In the genomic region with DNA sequence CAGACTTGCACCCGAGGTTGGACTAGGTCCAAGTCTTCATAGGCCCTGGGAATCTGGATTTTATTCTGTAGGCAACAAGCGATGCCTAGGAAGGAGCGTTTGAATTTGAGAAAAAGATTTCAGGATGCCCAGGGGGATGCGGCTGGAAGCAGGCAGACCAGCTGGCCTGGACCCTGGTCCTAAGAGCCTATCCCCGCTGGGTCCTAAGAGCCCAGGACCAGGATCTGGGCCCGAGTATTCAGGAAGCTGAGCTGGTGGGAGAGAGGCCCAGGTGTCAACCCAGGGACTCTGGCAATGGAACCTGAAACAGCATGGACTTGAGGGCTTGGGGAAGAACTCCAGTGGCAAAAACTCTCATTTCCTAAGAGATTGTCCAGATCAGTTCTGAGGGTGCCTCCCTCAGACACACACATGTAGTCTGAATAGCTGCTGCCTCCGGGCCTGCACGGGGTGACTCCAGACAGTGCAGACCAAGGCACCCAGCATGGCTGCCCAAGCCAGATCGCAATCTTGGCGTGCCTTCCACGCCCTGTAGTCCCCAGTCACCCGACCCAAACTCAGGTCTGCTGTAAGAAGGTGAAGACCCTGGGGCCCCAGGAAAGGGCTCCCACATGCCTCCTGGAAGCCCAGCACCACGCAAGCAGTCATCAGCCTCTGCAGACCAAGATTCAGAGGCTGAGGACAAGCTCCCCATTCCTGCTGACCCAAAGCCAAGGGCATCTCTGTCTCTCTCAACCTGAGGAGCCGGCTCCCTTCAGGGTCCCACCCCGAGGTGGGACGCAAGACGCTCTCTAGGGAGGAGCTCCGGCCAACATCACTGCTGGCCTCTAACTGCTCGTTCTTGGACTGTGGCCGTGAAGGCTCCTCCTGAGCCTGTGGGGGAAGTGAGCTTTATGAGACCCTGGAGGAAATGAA, we compare ENCODE assay signal across 16 cellular contexts. TPM values are rescaled to one million over a fixed set of nuclear protein-coding genes. Genes with fewer than 3 reads are reported as not detected.
DNase-seq lines count a peak whose midpoint lies in the region; ATAC-seq and TF ChIP-seq lines count a peak whose summit lies in the region.
"Had no signal": no experiment of that assay in that cellular context is flagged by ENCODE, and none has a peak within 500 bp of the region (broad histone marks: within the 10 kb centered on the region; RNA-seq: fewer than 3 reads in every experiment).

No MANE protein-coding gene starts in this region.

- no peaks in the 10 kb centered on the region for H3K27me3 Mint-ChIP-seq in activated CD8-positive, alpha-beta T cell treated with anti-CD3 and anti-CD28 coated beads, Interleukin-2, amount 10 ng/mL, durations not matched to agents 7 days and 5 days (ENCODE audit: low read depth)
- H3K27me3 Mint-ChIP-seq in activated CD8-positive, alpha-beta T cell treated with anti-CD3 and anti-CD28 coated beads for 36 hours, result no peaks in the 10 kb centered on the region
- H3K27me3 Mint-ChIP-seq in glutamatergic neuron (ENCODE audit: unreplicated experiment), result no peaks in the 10 kb centered on the region
- H3K27me3 Mint-ChIP-seq in nephron (ENCODE audit: low read depth), result no peaks in the 10 kb centered on the region

- peaks cover 21% of the 10 kb centered on the region for H3K4me1 Mint-ChIP-seq in activated CD8-positive, alpha-beta T cell treated with anti-CD3 and anti-CD28 coated beads, Interleukin-2, amount 10 ng/mL, durations not matched to agents 7 days and 5 days (ENCODE audit: low read depth)
- H3K4me1 Mint-ChIP-seq in activated CD8-positive, alpha-beta T cell treated with anti-CD3 and anti-CD28 coated beads for 36 hours (ENCODE audit: low read depth), result peaks cover 5% of the 10 kb centered on the region
- H3K4me1 Mint-ChIP-seq in glutamatergic neuron (ENCODE audit: low read depth, unreplicated experiment), result peaks cover 46% of the 10 kb centered on the region
- peaks cover 87% of the 10 kb centered on the region for H3K4me1 Mint-ChIP-seq in nephron

- ATAC-seq in activated CD8-positive, alpha-beta T cell treated with anti-CD3 and anti-CD28 coated beads, Interleukin-2, amount 10 ng/mL, durations not matched to agents 7 days and 5 days, result no peak
- ATAC-seq in activated CD8-positive, alpha-beta T cell treated with anti-CD3 and anti-CD28 coated beads for 36 hours, result no peak
- ATAC-seq in GM21367 (IDR thresholded peaks at IDR 0.05; ENCODE audit: unreplicated experiment), result no peak
- ATAC-seq: activated T-cell treated with anti-CD3 and anti-CD28 coated beads, Interleukin-2, amount 50 U/mL, for 4 hours had no signal

- POLR2A ChIA-PET in activated CD8-positive, alpha-beta T cell treated with anti-CD3 and anti-CD28 coated beads, Interleukin-2, amount 10 ng/mL, durations not matched to agents 7 days and 5 days (lab: Charles Lee), result interaction anchor here (0.6 kb wide), 1 partner anchor 73 kb away, joined by 3 read pairs; no protein-coding TSS in a partner anchor
- POLR2A ChIA-PET in activated CD8-positive, alpha-beta T cell treated with anti-CD3 and anti-CD28 coated beads for 36 hours (lab: Charles Lee), result interaction anchor here (0.7 kb wide), 1 partner anchor 546 kb away, joined by 3 read pairs; no protein-coding TSS in a partner anchor

- no peak for TF ChIP-seq CTCF in activated CD8-positive, alpha-beta T cell treated with anti-CD3 and anti-CD28 coated beads for 36 hours (IDR thresholded peaks at IDR 0.05)
- no peak for TF ChIP-seq CTCF in glutamatergic neuron (IDR thresholded peaks at IDR 0.05; ENCODE audit: partially characterized antibody, unreplicated experiment)
- no peak for TF ChIP-seq CTCF in nephron (IDR thresholded peaks at IDR 0.05; ENCODE audit: unreplicated experiment in 3 of 3)
- no peak for TF ChIP-seq CTCF in tibial nerve (IDR thresholded peaks at IDR 0.05)

- H3K27me3 ChIP-seq in tibial nerve, result no peaks in the 10 kb centered on the region

- CTCF ChIA-PET in activated CD8-positive, alpha-beta T cell treated with anti-CD3 and anti-CD28 coated beads, Interleukin-2, amount 10 ng/mL, durations not matched to agents 7 days and 5 days (lab: Charles Lee), result interaction anchor here (1.5 to 2.3 kb wide), 4 partner anchors 25 to 136 kb away, joined by 3 to 5 read pairs (median 5); partner anchors contain the start of gene RRBP1
- CTCF ChIA-PET in activated CD8-positive, alpha-beta T cell treated with anti-CD3 and anti-CD28 coated beads for 36 hours (lab: Charles Lee), result interaction anchor here (0.7 to 1.6 kb wide), 4 partner anchors 35 to 250 kb away, joined by 3 to 5 read pairs (median 3); partner anchors contain the start of gene RRBP1

- no peak for TF ChIP-seq POLR2A in tibial nerve (IDR thresholded peaks at IDR 0.05)

- peaks cover 0 to 93% (median 58%) of the 10 kb centered on the region in 4 donors for H3K4me1 ChIP-seq in tibial nerve

- no peaks in the 10 kb centered on the region for H3K9me3 ChIP-seq in tibial nerve

- H3K4me3 ChIP-seq in tibial nerve, result no peak overlapping the region

- no peak overlapping the region for H3K4me3 Mint-ChIP-seq in activated CD8-positive, alpha-beta T cell treated with anti-CD3 and anti-CD28 coated beads, Interleukin-2, amount 10 ng/mL, durations not matched to agents 7 days and 5 days
- no peak overlapping the region for H3K4me3 Mint-ChIP-seq in activated CD8-positive, alpha-beta T cell treated with anti-CD3 and anti-CD28 coated beads for 36 hours
- no peak overlapping the region for H3K4me3 Mint-ChIP-seq in glutamatergic neuron (ENCODE audit: unreplicated experiment)
- peak overlapping the region in 1 of 3 experiments; percentile 19 for H3K4me3 Mint-ChIP-seq in nephron
- H3K4me3 Mint-ChIP-seq: activated T-cell treated with anti-CD3 and anti-CD28 coated beads, Interleukin-2, amount 50 U/mL, for 4 hours had no signal

- H3K9me3 Mint-ChIP-seq in activated CD8-positive, alpha-beta T cell treated with anti-CD3 and anti-CD28 coated beads, Interleukin-2, amount 10 ng/mL, durations not matched to agents 7 days and 5 days (ENCODE audit: insufficient read depth), result no peaks in the 10 kb centered on the region
- H3K9me3 Mint-ChIP-seq in activated CD8-positive, alpha-beta T cell treated with anti-CD3 and anti-CD28 coated beads for 36 hours, result no peaks in the 10 kb centered on the region
- peaks cover 2% of the 10 kb centered on the region for H3K9me3 Mint-ChIP-seq in glutamatergic neuron (ENCODE audit: unreplicated experiment)
- no peaks in the 10 kb centered on the region for H3K9me3 Mint-ChIP-seq in nephron
- H3K9me3 Mint-ChIP-seq: activated T-cell treated with anti-CD3 and anti-CD28 coated beads, Interleukin-2, amount 50 U/mL, for 4 hours had no signal

- no peak for DNase-seq in activated CD8-positive, alpha-beta T cell treated with anti-CD3 and anti-CD28 coated beads, Interleukin-2, amount 10 ng/mL, durations not matched to agents 7 days and 5 days
- DNase-seq in activated CD8-positive, alpha-beta T cell treated with anti-CD3 and anti-CD28 coated beads for 36 hours, result no peak
- peak; percentile 13 for DNase-seq in glutamatergic neuron
- no peak for DNase-seq in tibial nerve (ENCODE audit: low spot score in 2 of 2)
- DNase-seq in DMS114 treated with DMSO at 0.1 percent for 48 hours (lab: John Stamatoyannopoulos, UW; ENCODE audit: unreplicated experiment), result no peak
- no peak for DNase-seq in medulla oblongata (ENCODE audit: extremely low spot score)
- DNase-seq: activated CD4-positive, alpha-beta T cell treated with anti-CD3 and anti-CD28 coated beads for 1 hour; activated T-cell treated with anti-CD3 and anti-CD28 coated beads, Interleukin-2, amount 50 U/mL, for 4 hours; OCI-M1; retina had no signal

- intact Hi-C loops in activated CD8-positive, alpha-beta T cell treated with anti-CD3 and anti-CD28 coated beads for 36 hours (cut with micrococcal nuclease), result no loop called here

- peak overlapping the region in 3 of 4 donors; percentile 10 to 79 (median 70) for H3K27ac ChIP-seq in tibial nerve

- no peak for TF ChIP-seq EP300 in tibial nerve (IDR thresholded peaks at IDR 0.05)

- 72 to 76% methylated on average over 14 to 19 of the region's 20 CpGs for WGBS in tibial nerve, 2 donors

- no peaks in the 10 kb centered on the region for H3K36me3 Mint-ChIP-seq in activated CD8-positive, alpha-beta T cell treated with anti-CD3 and anti-CD28 coated beads, Interleukin-2, amount 10 ng/mL, durations not matched to agents 7 days and 5 days (ENCODE audit: low read depth)
- H3K36me3 Mint-ChIP-seq in activated CD8-positive, alpha-beta T cell treated with anti-CD3 and anti-CD28 coated beads for 36 hours (ENCODE audit: low read depth), result no peaks in the 10 kb centered on the region
- no peaks in the 10 kb centered on the region for H3K36me3 Mint-ChIP-seq in glutamatergic neuron (ENCODE audit: unreplicated experiment)
- no peaks in the 10 kb centered on the region for H3K36me3 Mint-ChIP-seq in nephron (ENCODE audit: low read depth)

- H3K36me3 ChIP-seq in tibial nerve, result peaks cover 0 to 6% (median 0%) of the 10 kb centered on the region in 3 donors

- H3K27ac Mint-ChIP-seq in activated CD8-positive, alpha-beta T cell treated with anti-CD3 and anti-CD28 coated beads, Interleukin-2, amount 10 ng/mL, durations not matched to agents 7 days and 5 days, result peak overlapping the region; percentile 43
- no peak overlapping the region for H3K27ac Mint-ChIP-seq in activated CD8-positive, alpha-beta T cell treated with anti-CD3 and anti-CD28 coated beads for 36 hours
- H3K27ac Mint-ChIP-seq in glutamatergic neuron (ENCODE audit: unreplicated experiment) (peak overlapping the region; percentile 91), nephron (peak overlapping the region; percentile 27 to 76 (median 74))

RNA-seq across cellular contexts. Expression of gene RRBP1, which starts 34.4 kb away (rescaled TPM):
- 10 to 100 TPM; 64.3 to 66.7 TPM for total RNA-seq in activated CD8-positive, alpha-beta T cell treated with anti-CD3 and anti-CD28 coated beads, Interleukin-2, amount 10 ng/mL, durations not matched to agents 7 days and 5 days
- 10 to 100 TPM; 35.2 to 35.9 TPM for total RNA-seq in activated CD8-positive, alpha-beta T cell treated with anti-CD3 and anti-CD28 coated beads for 36 hours
- 63.3 TPM for total RNA-seq in glutamatergic neuron (ENCODE audit: unreplicated experiment)
- total RNA-seq in tibial nerve, result 100 to 1,000 TPM in 1 of 4 donors, 10 to 100 TPM in 3; 76.5 to 162 (median 83.9) TPM

RNA-seq across cellular contexts. Expression of gene BANF2, which starts 52.1 kb away (rescaled TPM):
- not detected for total RNA-seq in activated CD8-positive, alpha-beta T cell treated with anti-CD3 and anti-CD28 coated beads, Interleukin-2, amount 10 ng/mL, durations not matched to agents 7 days and 5 days
- total RNA-seq in activated CD8-positive, alpha-beta T cell treated with anti-CD3 and anti-CD28 coated beads for 36 hours, result not detected
- total RNA-seq in glutamatergic neuron (ENCODE audit: unreplicated experiment) (not detected), tibial nerve (not detected)
- total RNA-seq: activated T-cell treated with anti-CD3 and anti-CD28 coated beads, Interleukin-2, amount 50 U/mL, for 4 hours; dermis blood vessel endothelial cell; H4; mononuclear cell; subcutaneous adipose tissue had no signal
